In genomic region chr3:124986153-124987143, GRCh38 we compare ENCODE assay signal across 8 cellular contexts.
DNase-seq lines count a peak whose midpoint lies in the region; ATAC-seq and TF ChIP-seq lines count a peak whose summit lies in the region.

No MANE protein-coding gene starts in this region.

- TF ChIP-seq CTCF in Loucy (conservative IDR thresholded peaks at IDR 0.05; ENCODE audit: low read length) (peak; percentile 47), nephron (IDR thresholded peaks at IDR 0.05; ENCODE audit: unreplicated experiment in 3 of 3) (peak; percentile 35 to 56 (median 52))

- no peaks in the 10 kb centered on the region for H3F3A ChIP-seq in Loucy (ENCODE audit: low read depth)

- intact Hi-C loops in dendritic cell treated with granulocyte-macrophage colony-stimulating factor and Interleukin-4, amounts not matched to agents 40 ng/mL and 50 ng/mL, for 4 days (cut with micrococcal nuclease) = loop anchor here (1.0 to 10.0 kb wide), 2 partner anchors 58 to 222 kb away; no protein-coding TSS in a partner anchor

- ATAC-seq in GM18519 (IDR thresholded peaks at IDR 0.05; ENCODE audit: low FRiP score, unreplicated experiment) (no peak), HG03571 (IDR thresholded peaks at IDR 0.05; ENCODE audit: unreplicated experiment) (no peak)

- no peak overlapping the region for H3K4me3 Mint-ChIP-seq in dendritic cell treated with granulocyte-macrophage colony-stimulating factor and Interleukin-4, amounts not matched to agents 40 ng/mL and 50 ng/mL, for 4 days
- H3K4me3 Mint-ChIP-seq in nephron = no peak overlapping the region

- H3K36me3 Mint-ChIP-seq in dendritic cell treated with granulocyte-macrophage colony-stimulating factor and Interleukin-4, amounts not matched to agents 40 ng/mL and 50 ng/mL, for 4 days (ENCODE audit: low read depth) = peaks cover 32% of the 10 kb centered on the region
- no peaks in the 10 kb centered on the region for H3K36me3 Mint-ChIP-seq in nephron (ENCODE audit: low read depth)

- no peaks in the 10 kb centered on the region for H3K9me3 ChIP-seq in Loucy (ENCODE audit: insufficient read depth, low read depth, low read length)

- H3K9me2 ChIP-seq in Loucy (replicated peaks; ENCODE audit: low read depth, low read length) = no peaks in the 10 kb centered on the region

- H3K4me3 ChIP-seq in Loucy (ENCODE audit: low read length, poor library complexity, severe bottlenecking) = no peak overlapping the region

- peaks cover 3% of the 10 kb centered on the region for H3K4me1 ChIP-seq in Loucy (ENCODE audit: insufficient read depth, low read length, poor library complexity, severe bottlenecking)

- no peak overlapping the region for H3K4me2 ChIP-seq in Loucy (ENCODE audit: low read depth, low read length, poor library complexity, severe bottlenecking)

- H2AFZ ChIP-seq in Loucy (ENCODE audit: low read length) = no peak overlapping the region

- peaks cover 8% of the 10 kb centered on the region for H3K9me3 Mint-ChIP-seq in dendritic cell treated with granulocyte-macrophage colony-stimulating factor and Interleukin-4, amounts not matched to agents 40 ng/mL and 50 ng/mL, for 4 days
- no peaks in the 10 kb centered on the region for H3K9me3 Mint-ChIP-seq in nephron

- H3K27me3 ChIP-seq in Loucy (ENCODE audit: insufficient read depth, low read length, poor library complexity, severe bottlenecking) = no peaks in the 10 kb centered on the region

- DNase-seq in CD1c-positive myeloid dendritic cell (ENCODE audit: extremely low spot score) (peak; percentile 10), NOMO-1 (lab: John Stamatoyannopoulos, UW; ENCODE audit: unreplicated experiment in 2 of 2) (no peak), NCI-H524 treated with DMSO at 0.1 percent for 48 hours (lab: John Stamatoyannopoulos, UW) (no peak)

- H3K79me2 ChIP-seq in Loucy (ENCODE audit: insufficient read depth, low read length) = no peaks in the 10 kb centered on the region

- peak overlapping the region; percentile 87 for H3K27ac Mint-ChIP-seq in dendritic cell treated with granulocyte-macrophage colony-stimulating factor and Interleukin-4, amounts not matched to agents 40 ng/mL and 50 ng/mL, for 4 days
- H3K27ac Mint-ChIP-seq in nephron = no peak overlapping the region

- peaks cover 46% of the 10 kb centered on the region for H3K4me1 Mint-ChIP-seq in dendritic cell treated with granulocyte-macrophage colony-stimulating factor and Interleukin-4, amounts not matched to agents 40 ng/mL and 50 ng/mL, for 4 days (ENCODE audit: low read depth)
- no peaks in the 10 kb centered on the region for H3K4me1 Mint-ChIP-seq in nephron

- peaks cover 3% of the 10 kb centered on the region; the same call in 1 of the 2 replicates for H3K36me3 ChIP-seq in Loucy (ENCODE audit: insufficient read depth, low read length)

- no peaks in the 10 kb centered on the region for H4K20me1 ChIP-seq in Loucy (ENCODE audit: insufficient read depth, low read length, poor library complexity, severe bottlenecking)

- no peaks in the 10 kb centered on the region for H3K27me3 Mint-ChIP-seq in dendritic cell treated with granulocyte-macrophage colony-stimulating factor and Interleukin-4, amounts not matched to agents 40 ng/mL and 50 ng/mL, for 4 days
- H3K27me3 Mint-ChIP-seq in nephron (ENCODE audit: low read depth) = no peaks in the 10 kb centered on the region

- no peak overlapping the region for H3K9ac ChIP-seq in Loucy (ENCODE audit: low read depth, low read length, poor library complexity, severe bottlenecking)
